10 cellular contexts compared by ENCODE assay signal in the genomic region with DNA sequence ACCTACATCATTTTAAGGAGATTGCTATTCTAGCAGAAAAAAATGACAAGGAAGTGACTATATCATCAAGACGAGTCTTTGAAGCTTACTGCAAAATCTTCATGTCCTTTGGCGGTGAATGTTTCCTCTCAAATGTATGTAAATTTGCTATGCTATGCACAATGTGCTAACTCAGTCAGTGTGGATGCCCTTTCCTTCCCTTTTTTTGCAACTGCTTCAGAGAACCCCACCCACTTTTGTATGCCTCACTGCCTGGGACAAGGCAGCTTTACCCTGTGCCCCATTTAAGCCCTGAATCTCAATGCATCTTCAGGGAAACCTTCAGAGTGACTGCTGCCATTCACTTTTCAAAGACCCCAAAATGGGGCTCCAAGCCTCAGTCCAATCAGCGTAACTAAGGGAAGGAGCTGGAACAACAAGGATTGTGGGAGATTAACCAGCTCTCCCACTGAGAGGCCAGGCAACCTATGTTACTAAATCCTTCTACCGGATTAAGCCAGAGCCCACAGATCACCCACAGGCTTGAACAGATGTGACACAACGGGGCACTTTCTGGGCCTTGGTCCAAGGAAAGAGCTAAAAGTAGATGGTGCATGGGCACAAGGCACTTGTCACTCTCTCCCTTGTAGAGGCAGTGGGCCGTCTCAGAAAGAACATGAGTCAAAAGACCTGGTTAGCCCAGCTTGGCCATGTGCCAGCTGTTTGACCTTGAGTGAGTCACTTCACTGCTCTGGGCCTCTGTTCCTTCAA.
DNase-seq lines count a peak whose midpoint lies in the region; ATAC-seq and TF ChIP-seq lines count a peak whose summit lies in the region.
"Had no signal": no experiment of that assay in that cellular context is flagged by ENCODE, and none has a peak within 500 bp of the region (broad histone marks: within the 10 kb centered on the region; RNA-seq: fewer than 3 reads in every experiment).

No MANE protein-coding gene starts in this region.

- H3K9me3 ChIP-seq in GM23248 (ENCODE audit: low read depth) (no peaks in the 10 kb centered on the region), fibroblast of lung (ENCODE audit: control insufficient read depth, insufficient read depth, low read depth, low read length) (no peaks in the 10 kb centered on the region), psoas muscle (no peaks in the 10 kb centered on the region), esophagus squamous epithelium (no peaks in the 10 kb centered on the region)

- peak; percentile 54 for DNase-seq in GM23248
- DNase-seq in NOMO-1 treated with dmso at 0.1 percent for 144 hours (lab: John Stamatoyannopoulos, UW; ENCODE audit: unreplicated experiment) = peak; percentile 66
- peak; percentile 62 to 63 for DNase-seq in fibroblast of lung (ENCODE audit: low read depth in 2 of 2)
- peak; percentile 85 to 92 for DNase-seq in psoas muscle
- DNase-seq in T-helper 2 cell treated with Interferon-gamma antibody and Interleukin-4, amounts not matched to agents 5 μg/mL and 100 μg/mL, for 36 hours (ENCODE audit: low spot score) = no peak
- DNase-seq in esophagus squamous epithelium (lab: John Stamatoyannopoulos, UW) = no peak
- DNase-seq in occipital lobe (lab: John Stamatoyannopoulos, UW) = no peak
- DNase-seq in activated naive CD4-positive, alpha-beta T cell (lab: John Stamatoyannopoulos, UW) = no peak
- DNase-seq: activated naive CD8-positive, alpha-beta T cell treated with anti-CD3 and anti-CD28 coated beads, Interleukin-2, amount 10 ng/mL, durations not matched to agents 7 days and 5 days had no signal

- H3K27me3 Mint-ChIP-seq in T-helper 2 cell treated with Interferon-gamma antibody and Interleukin-4, amounts not matched to agents 5 μg/mL and 100 μg/mL, for 36 hours (ENCODE audit: low read depth) = no peaks in the 10 kb centered on the region
- H3K27me3 Mint-ChIP-seq: activated naive CD8-positive, alpha-beta T cell treated with anti-CD3 and anti-CD28 coated beads, Interleukin-2, amount 10 ng/mL, durations not matched to agents 7 days and 5 days had no signal

- H3K4me2 ChIP-seq in GM23248 (ENCODE audit: unreplicated experiment) (no peak overlapping the region), fibroblast of lung (ENCODE audit: extremely low read depth, insufficient read depth, low read length) (no peak overlapping the region)

- no peaks in the 10 kb centered on the region for H3K4me1 ChIP-seq in GM23248 (ENCODE audit: insufficient read depth)
- no peaks in the 10 kb centered on the region for H3K4me1 ChIP-seq in fibroblast of lung (ENCODE audit: control insufficient read depth, extremely low read depth, insufficient read depth, low read length)
- peaks cover 12% of the 10 kb centered on the region for H3K4me1 ChIP-seq in psoas muscle
- H3K4me1 ChIP-seq in esophagus squamous epithelium = peaks cover 0 to 23% (median 5%) of the 10 kb centered on the region in 3 donors

- H3K36me3 ChIP-seq in GM23248 (ENCODE audit: low read depth) (no peaks in the 10 kb centered on the region), fibroblast of lung (ENCODE audit: control insufficient read depth, insufficient read depth, low read length) (no peaks in the 10 kb centered on the region), psoas muscle (ENCODE audit: insufficient read depth in 1 of 2, low read depth in 1 of 2) (no peaks in the 10 kb centered on the region), esophagus squamous epithelium (no peaks in the 10 kb centered on the region)

- no peak overlapping the region for H3K4me3 ChIP-seq in GM23248
- H3K4me3 ChIP-seq in fibroblast of lung (replicated peaks in 1 of 4; ENCODE audit: control extremely low read depth in 1 of 4, insufficient read depth in 1 of 4, low read depth in 3 of 4, low read length in 4 of 4) = no peak overlapping the region
- no peak overlapping the region for H3K4me3 ChIP-seq in psoas muscle
- H3K4me3 ChIP-seq in esophagus squamous epithelium = no peak overlapping the region

- no peaks in the 10 kb centered on the region for H3K9me2 ChIP-seq in GM23248 (ENCODE audit: insufficient read depth)

- H3K27me3 ChIP-seq in GM23248 (replicated peaks; ENCODE audit: insufficient read depth) = no peaks in the 10 kb centered on the region
- H3K27me3 ChIP-seq in fibroblast of lung (ENCODE audit: control insufficient read depth, insufficient read depth, low read length) = no peaks in the 10 kb centered on the region
- H3K27me3 ChIP-seq in psoas muscle (ENCODE audit: insufficient read depth in 3 of 3, low read length in 2 of 3) = no peaks in the 10 kb centered on the region
- no peaks in the 10 kb centered on the region for H3K27me3 ChIP-seq in esophagus squamous epithelium

- WGBS in GM23248 (ENCODE audit: low coverage in 1 of 2, low lambda C conversion rate in 2 of 2, missing lambda C conversion rate in 2 of 2), 2 experiments = 90 to 92% methylated on average over 6 of the region's 6 CpGs
- 43 to 51% (median 45%) methylated on average over 6 of the region's 6 CpGs for WGBS in psoas muscle, 3 donors
- WGBS in esophagus squamous epithelium, 2 donors = 38 to 39% methylated on average over 5 of the region's 6 CpGs

- no peak overlapping the region for H3K9ac ChIP-seq in GM23248
- H3K9ac ChIP-seq in fibroblast of lung (ENCODE audit: insufficient read depth, low read length) = no peak overlapping the region
- H3K9ac ChIP-seq: parathyroid adenoma had no signal

- no peaks in the 10 kb centered on the region for H3K79me2 ChIP-seq in GM23248 (ENCODE audit: insufficient read depth)
- no peaks in the 10 kb centered on the region for H3K79me2 ChIP-seq in fibroblast of lung (ENCODE audit: control insufficient read depth, insufficient read depth, low read length)
- H3K79me2 ChIP-seq: parathyroid adenoma had no signal

- intact Hi-C loops in psoas muscle (cut with DNase I) (no loop called here), esophagus squamous epithelium (cut with DNase I) (no loop called here)

- H3K4me3 Mint-ChIP-seq in T-helper 2 cell treated with Interferon-gamma antibody and Interleukin-4, amounts not matched to agents 5 μg/mL and 100 μg/mL, for 36 hours = no peak overlapping the region
- H3K4me3 Mint-ChIP-seq: activated naive CD8-positive, alpha-beta T cell treated with anti-CD3 and anti-CD28 coated beads, Interleukin-2, amount 10 ng/mL, durations not matched to agents 7 days and 5 days had no signal

- TF ChIP-seq CTCF in fibroblast of lung (conservative IDR thresholded peaks at IDR 0.05 in 1 of 2, IDR thresholded peaks at IDR 0.05 in 1 of 2; ENCODE audit: low read depth in 1 of 2, low read length in 2 of 2) (no peak), psoas muscle (IDR thresholded peaks at IDR 0.05) (no peak), esophagus squamous epithelium (IDR thresholded peaks at IDR 0.05) (no peak)

- no peaks in the 10 kb centered on the region for H3K9me3 Mint-ChIP-seq in T-helper 2 cell treated with Interferon-gamma antibody and Interleukin-4, amounts not matched to agents 5 μg/mL and 100 μg/mL, for 36 hours

- no peaks in the 10 kb centered on the region for H4K20me1 ChIP-seq in GM23248 (ENCODE audit: insufficient read depth)
- H4K20me1 ChIP-seq in fibroblast of lung (ENCODE audit: control insufficient read depth, extremely low read depth, insufficient read depth, low read length) = no peaks in the 10 kb centered on the region

- H3K36me3 Mint-ChIP-seq in T-helper 2 cell treated with Interferon-gamma antibody and Interleukin-4, amounts not matched to agents 5 μg/mL and 100 μg/mL, for 36 hours (ENCODE audit: low read depth) = no peaks in the 10 kb centered on the region
- H3K36me3 Mint-ChIP-seq: activated naive CD8-positive, alpha-beta T cell treated with anti-CD3 and anti-CD28 coated beads, Interleukin-2, amount 10 ng/mL, durations not matched to agents 7 days and 5 days had no signal

- H3K27ac ChIP-seq in GM23248 = no peak overlapping the region
- no peak overlapping the region for H3K27ac ChIP-seq in fibroblast of lung (ENCODE audit: insufficient read depth, low read length)
- H3K27ac ChIP-seq in psoas muscle = peak overlapping the region; percentile 53
- peak overlapping the region in 1 of 4 donors; percentile 52 for H3K27ac ChIP-seq in esophagus squamous epithelium
- H3K27ac ChIP-seq: parathyroid adenoma had no signal

- H3F3A ChIP-seq in GM23248 (ENCODE audit: insufficient read depth) = no peaks in the 10 kb centered on the region

- H3K27ac Mint-ChIP-seq in T-helper 2 cell treated with Interferon-gamma antibody and Interleukin-4, amounts not matched to agents 5 μg/mL and 100 μg/mL, for 36 hours = no peak overlapping the region
- H3K27ac Mint-ChIP-seq: activated naive CD8-positive, alpha-beta T cell treated with anti-CD3 and anti-CD28 coated beads, Interleukin-2, amount 10 ng/mL, durations not matched to agents 7 days and 5 days had no signal

- H2AFZ ChIP-seq in GM23248 = no peak overlapping the region
- no peak overlapping the region for H2AFZ ChIP-seq in fibroblast of lung (ENCODE audit: low read length)
- H2AFZ ChIP-seq: parathyroid adenoma had no signal

- no peaks in the 10 kb centered on the region for H3K4me1 Mint-ChIP-seq in T-helper 2 cell treated with Interferon-gamma antibody and Interleukin-4, amounts not matched to agents 5 μg/mL and 100 μg/mL, for 36 hours (ENCODE audit: low read depth)
- H3K4me1 Mint-ChIP-seq: activated naive CD8-positive, alpha-beta T cell treated with anti-CD3 and anti-CD28 coated beads, Interleukin-2, amount 10 ng/mL, durations not matched to agents 7 days and 5 days had no signal

- peak; percentile 99 to 100 (median 100) for ATAC-seq in psoas muscle

- TF ChIP-seq POLR2A in esophagus squamous epithelium (IDR thresholded peaks at IDR 0.05) = no peak

- in situ Hi-C loops in GM23248 (cut with MboI) = no loop called here

Comparison
In these comparisons a context has a peak if more than half of its experiments do, and no peak if none do; other contexts are left out.
1. DNase-seq: peak in GM23248 (single experiment), NOMO-1 treated with dmso at 0.1 percent for 144 hours (single experiment), fibroblast of lung (2 of 2) and psoas muscle (2 of 2); none in T-helper 2 cell treated with Interferon-gamma antibody and Interleukin-4, amounts not matched to agents 5 μg/mL and 100 μg/mL, for 36 hours (single experiment), esophagus squamous epithelium (single experiment), occipital lobe (single experiment) and activated naive CD4-positive, alpha-beta T cell (0 of 4).